18 cellular contexts compared by ENCODE assay signal in the genomic region with DNA sequence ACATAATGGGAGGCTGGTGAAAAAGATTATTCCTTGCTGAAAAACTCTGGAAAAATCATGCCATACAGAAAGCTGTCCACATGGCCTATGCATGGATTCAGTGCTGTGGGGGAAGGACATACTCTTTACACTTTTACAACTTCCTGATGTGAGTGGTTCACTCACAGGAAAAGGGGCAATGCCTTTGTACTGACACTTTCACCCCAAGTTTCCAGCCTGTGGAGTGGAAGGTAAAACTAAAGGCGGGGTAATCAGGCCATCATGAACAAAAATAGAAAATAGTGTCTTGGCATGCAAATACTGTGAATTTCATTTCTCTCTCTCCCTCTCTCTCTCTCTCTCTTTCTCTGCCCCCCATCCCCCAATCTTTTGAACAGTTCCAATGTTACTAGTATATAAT.
DNase-seq lines count a peak whose midpoint lies in the region; ATAC-seq, FAIRE-seq and TF ChIP-seq lines count a peak whose summit lies in the region.
"Had no signal": no experiment of that assay in that cellular context is flagged by ENCODE, and none has a peak within 500 bp of the region (broad histone marks: within the 10 kb centered on the region; RNA-seq: fewer than 3 reads in every experiment).

No MANE protein-coding gene starts in this region.

- H3K4me1 Mint-ChIP-seq in CD4-positive, alpha-beta memory T cell, result peaks cover 69 to 97% (median 85%) of the 10 kb centered on the region in 4 donors
- peaks cover 78% of the 10 kb centered on the region for H3K4me1 Mint-ChIP-seq in activated CD8-positive, alpha-beta T cell treated with anti-CD3 and anti-CD28 coated beads, Interleukin-2, amount 10 ng/mL, durations not matched to agents 7 days and 5 days (ENCODE audit: low read depth)

- no peak for TF ChIP-seq POLR2A in GM12891 (IDR thresholded peaks at IDR 0.05; ENCODE audit: low read depth, low read length)

- peaks cover 0 to 5% of the 10 kb centered on the region in 2 donors for H3K36me3 Mint-ChIP-seq in CD4-positive, alpha-beta memory T cell
- peaks cover 13% of the 10 kb centered on the region for H3K36me3 Mint-ChIP-seq in activated CD8-positive, alpha-beta T cell treated with anti-CD3 and anti-CD28 coated beads, Interleukin-2, amount 10 ng/mL, durations not matched to agents 7 days and 5 days (ENCODE audit: low read depth)

- no peaks in the 10 kb centered on the region for H3K27me3 ChIP-seq in CD4-positive, alpha-beta memory T cell (ENCODE audit: insufficient read depth, low read length)
- H3K27me3 ChIP-seq: BE2C, breast epithelium had no signal

- H3K4me3 ChIP-seq in CD4-positive, alpha-beta memory T cell (ENCODE audit: low read length in 2 of 2), result no peak overlapping the region
- H3K4me3 ChIP-seq in mucosa of descending colon, result no peak overlapping the region
- H3K4me3 ChIP-seq: breast epithelium had no signal

- H3K27ac ChIP-seq in CD4-positive, alpha-beta memory T cell (ENCODE audit: low read depth, low read length), result peak overlapping the region; percentile 93
- H3K27ac ChIP-seq: breast epithelium had no signal

- no peak for ATAC-seq in activated CD8-positive, alpha-beta T cell treated with anti-CD3 and anti-CD28 coated beads, Interleukin-2, amount 10 ng/mL, durations not matched to agents 7 days and 5 days
- ATAC-seq in mucosa of descending colon, result peak; percentile 48

- H3K9me3 ChIP-seq in CD4-positive, alpha-beta memory T cell (ENCODE audit: control insufficient read depth in 1 of 2, low read length in 2 of 2), result no peaks in the 10 kb centered on the region
- H3K9me3 ChIP-seq in mucosa of descending colon, result no peaks in the 10 kb centered on the region
- H3K9me3 ChIP-seq: BE2C, breast epithelium, SK-N-SH had no signal

- H3K4me3 Mint-ChIP-seq in CD4-positive, alpha-beta memory T cell, result peak overlapping the region in 7 of 8 donors; percentile 19 to 95 (median 67)
- H3K4me3 Mint-ChIP-seq in activated CD8-positive, alpha-beta T cell treated with anti-CD3 and anti-CD28 coated beads, Interleukin-2, amount 10 ng/mL, durations not matched to agents 7 days and 5 days, result peak overlapping the region; percentile 49
- H3K4me3 Mint-ChIP-seq: nephron progenitor cell had no signal

- no peak for FAIRE-seq in GM12891 (lab: Jason Lieb, UNC)
- FAIRE-seq: RCC 7860, TTC549 had no signal

- H3K36me3 ChIP-seq in CD4-positive, alpha-beta memory T cell (ENCODE audit: insufficient read depth, low read length), result no peaks in the 10 kb centered on the region
- no peaks in the 10 kb centered on the region for H3K36me3 ChIP-seq in mucosa of descending colon (ENCODE audit: low read depth)
- H3K36me3 ChIP-seq: BE2C, breast epithelium had no signal

- POLR2A ChIA-PET in CD4-positive, alpha-beta memory T cell (lab: Charles Lee; ENCODE audit: partially characterized antibody), result interaction anchor here (0.7 to 6.5 kb wide), 38 partner anchors 8 to 324 kb away, joined by 3 to 185 read pairs (median 6); no protein-coding TSS in a partner anchor
- POLR2A ChIA-PET in activated CD8-positive, alpha-beta T cell treated with anti-CD3 and anti-CD28 coated beads, Interleukin-2, amount 10 ng/mL, durations not matched to agents 7 days and 5 days (lab: Charles Lee), result interaction anchor here (0.6 to 2.7 kb wide), 12 partner anchors 12 to 319 kb away, joined by 3 to 29 read pairs (median 8); no protein-coding TSS in a partner anchor

- TF ChIP-seq CTCF in mucosa of descending colon (IDR thresholded peaks at IDR 0.05), result no peak

- peaks cover 0 to 2% (median 0%) of the 10 kb centered on the region in 8 donors for H3K9me3 Mint-ChIP-seq in CD4-positive, alpha-beta memory T cell
- H3K9me3 Mint-ChIP-seq in activated CD8-positive, alpha-beta T cell treated with anti-CD3 and anti-CD28 coated beads, Interleukin-2, amount 10 ng/mL, durations not matched to agents 7 days and 5 days (ENCODE audit: insufficient read depth), result no peaks in the 10 kb centered on the region
- H3K9me3 Mint-ChIP-seq: nephron progenitor cell had no signal

- CTCF ChIA-PET in CD4-positive, alpha-beta memory T cell (lab: Charles Lee; ENCODE audit: partially characterized antibody), result interaction anchor here (0.7 to 2.7 kb wide), 12 partner anchors 8 to 323 kb away, joined by 3 to 22 read pairs (median 4); no protein-coding TSS in a partner anchor
- CTCF ChIA-PET in activated CD8-positive, alpha-beta T cell treated with anti-CD3 and anti-CD28 coated beads, Interleukin-2, amount 10 ng/mL, durations not matched to agents 7 days and 5 days (lab: Charles Lee), result interaction anchor here (1.0 to 3.0 kb wide), 8 partner anchors 11 to 325 kb away, joined by 3 to 21 read pairs (median 4); no protein-coding TSS in a partner anchor

- no peaks in the 10 kb centered on the region for H3K27me3 Mint-ChIP-seq in CD4-positive, alpha-beta memory T cell
- no peaks in the 10 kb centered on the region for H3K27me3 Mint-ChIP-seq in activated CD8-positive, alpha-beta T cell treated with anti-CD3 and anti-CD28 coated beads, Interleukin-2, amount 10 ng/mL, durations not matched to agents 7 days and 5 days (ENCODE audit: low read depth)

- intact Hi-C loops in CD4-positive, alpha-beta memory T cell (cut with micrococcal nuclease), result loop anchor here (1.0 kb wide), 1 partner anchor 13 kb away; no protein-coding TSS in a partner anchor
- intact Hi-C loops in mucosa of descending colon (cut with DNase I, micrococcal nuclease), result no loop called here

- H3K27ac Mint-ChIP-seq in CD4-positive, alpha-beta memory T cell, result peak overlapping the region; percentile 95 to 100 (median 98)
- H3K27ac Mint-ChIP-seq in activated CD8-positive, alpha-beta T cell treated with anti-CD3 and anti-CD28 coated beads, Interleukin-2, amount 10 ng/mL, durations not matched to agents 7 days and 5 days, result peak overlapping the region; percentile 96
- H3K27ac Mint-ChIP-seq: nephron progenitor cell had no signal

- DNase-seq in CD4-positive, alpha-beta memory T cell, result peak in 3 of 5 donors; percentile 26 to 51 (median 33)
- DNase-seq in GM12891 (ENCODE audit: insufficient read length, low spot score) (no peak), mucosa of descending colon (no peak), GM19238 (ENCODE audit: insufficient read length, low spot score) (no peak), Ammon's horn (ENCODE audit: low spot score) (no peak), NCI-H2081 (lab: John Stamatoyannopoulos, UW) (no peak)
- DNase-seq in activated CD8-positive, alpha-beta T cell treated with anti-CD3 and anti-CD28 coated beads, Interleukin-2, amount 10 ng/mL, durations not matched to agents 7 days and 5 days, result peak; percentile 55
- DNase-seq: BE2C, foreskin melanocyte, kidney glomerular epithelial cell, mesenchymal stem cell, NCI-H2227 treated with DMSO at 0.1 percent for 48 hours, nephron progenitor cell, SK-N-SH, substantia nigra had no signal

- H3K4me1 ChIP-seq in CD4-positive, alpha-beta memory T cell (ENCODE audit: insufficient read depth, low read length), result peaks cover 97% of the 10 kb centered on the region
- H3K4me1 ChIP-seq in mucosa of descending colon (ENCODE audit: low read depth), result no peaks in the 10 kb centered on the region
- H3K4me1 ChIP-seq: breast epithelium had no signal

TF ChIP-seq in GM12891, 5 proteins besides CTCF, POLR2A, EP300 and RAD21:
- TF ChIP-seq POU2F2 (IDR thresholded peaks at IDR 0.05; ENCODE audit: low read depth, low read length), result peak; percentile 45; the same call in 1 of the 2 replicates
- no peak for TF ChIP-seq SPI1 (IDR thresholded peaks at IDR 0.05; ENCODE audit: low read depth, low read length)

Comparison
In these comparisons a context has a peak if more than half of its experiments do, and no peak if none do; other contexts are left out.
1. DNase-seq: peak in CD4-positive, alpha-beta memory T cell (3 of 5) and activated CD8-positive, alpha-beta T cell treated with anti-CD3 and anti-CD28 coated beads, Interleukin-2, amount 10 ng/mL, durations not matched to agents 7 days and 5 days (single experiment); none in GM12891 (single experiment), mucosa of descending colon (0 of 3), GM19238 (single experiment), Ammon's horn (single experiment) and NCI-H2081 (0 of 2).